9 cellular contexts compared by ENCODE assay signal in the genomic region with DNA sequence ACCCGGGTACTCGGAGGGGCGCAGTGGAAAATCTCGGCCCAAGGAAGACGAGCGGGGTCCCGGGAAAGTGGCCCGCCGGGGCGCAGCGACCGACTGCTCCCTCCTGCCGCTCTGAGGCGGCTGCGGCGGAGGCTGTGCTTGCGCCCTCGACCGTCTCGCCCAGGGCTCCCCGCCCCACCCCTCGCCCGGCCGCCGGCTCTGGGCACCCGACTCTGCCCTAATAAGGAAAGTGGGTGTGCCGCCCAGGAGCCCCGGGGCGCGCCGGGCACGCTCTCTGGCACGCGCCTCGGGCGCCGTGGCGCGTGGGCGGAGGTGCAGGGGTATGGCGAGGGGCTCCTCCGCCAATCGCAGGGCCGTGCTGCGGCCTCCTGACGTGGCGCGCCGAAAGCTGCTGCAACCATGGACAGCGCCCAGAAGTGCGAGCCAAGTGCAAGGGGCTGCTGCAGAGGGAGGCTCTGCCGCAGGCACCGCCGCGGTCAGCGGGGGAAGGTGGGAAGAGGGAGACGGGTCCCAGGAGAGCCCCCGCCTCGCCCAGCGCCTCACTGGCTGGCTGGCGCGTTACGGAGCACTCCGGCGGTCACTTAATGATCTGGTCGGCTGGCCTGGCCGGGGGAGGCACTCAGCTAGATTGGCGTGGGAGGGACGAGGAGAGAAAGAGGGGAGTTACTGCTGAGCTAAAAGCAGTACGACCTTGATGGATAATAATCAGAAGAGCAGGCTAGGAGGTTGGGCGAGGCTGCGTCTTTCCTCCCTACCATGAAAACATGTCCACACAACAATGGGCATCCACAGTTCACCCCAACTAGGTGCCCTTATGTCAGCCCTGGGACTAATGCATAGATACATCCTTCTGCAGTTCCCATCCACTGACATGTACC. TPM values are rescaled to one million over a fixed set of nuclear protein-coding genes. Genes with fewer than 3 reads are reported as not detected.
DNase-seq lines count a peak whose midpoint lies in the region; ATAC-seq, FAIRE-seq and TF ChIP-seq lines count a peak whose summit lies in the region.
"Had no signal": no experiment of that assay in that cellular context is flagged by ENCODE, and none has a peak within 500 bp of the region (broad histone marks: within the 10 kb centered on the region; RNA-seq: fewer than 3 reads in every experiment).

PRUNE2 (minus strand) TSS at position 131 of the 878 bp plus-strand sequence. CDS start 151 bp downstream, outside the sequence.

- TF ChIP-seq CTCF in activated CD8-positive, alpha-beta T cell treated with anti-CD3 and anti-CD28 coated beads for 36 hours (IDR thresholded peaks at IDR 0.05), result no peak
- peak; percentile 4 for TF ChIP-seq CTCF in neural progenitor cell (IDR thresholded peaks at IDR 0.05)

- H3K27me3 ChIP-seq in neural progenitor cell, result peaks cover 64% of the 10 kb centered on the region

- H4K20me1 ChIP-seq in neural progenitor cell (ENCODE audit: low read depth), result peaks cover 16% of the 10 kb centered on the region

- H3K36me3 ChIP-seq in neural progenitor cell, result no peaks in the 10 kb centered on the region

- no peak for FAIRE-seq in frontal cortex (lab: Jason Lieb, UNC)

- H3K4me3 ChIP-seq in neural progenitor cell, result peak within 1 kb of the TSS; percentile 61

- no peak within 1 kb of the TSS for H3K27ac ChIP-seq in neural progenitor cell

- H3K27ac Mint-ChIP-seq in activated CD8-positive, alpha-beta T cell treated with anti-CD3 and anti-CD28 coated beads for 36 hours, result no peak within 1 kb of the TSS
- no peak within 1 kb of the TSS for H3K27ac Mint-ChIP-seq in neural progenitor cell
- H3K27ac Mint-ChIP-seq: activated naive CD8-positive, alpha-beta T cell had no signal

- peak within 1 kb of the TSS; percentile 83 for H2AFZ ChIP-seq in neural progenitor cell (replicated peaks)

- no peaks in the 10 kb centered on the region for H3K9me3 ChIP-seq in neural progenitor cell (ENCODE audit: low read depth)

- no peaks in the 10 kb centered on the region for H3K36me3 Mint-ChIP-seq in activated CD8-positive, alpha-beta T cell treated with anti-CD3 and anti-CD28 coated beads for 36 hours (ENCODE audit: low read depth)
- H3K36me3 Mint-ChIP-seq in neural progenitor cell, result no peaks in the 10 kb centered on the region
- H3K36me3 Mint-ChIP-seq: activated naive CD8-positive, alpha-beta T cell had no signal

- peaks cover 48% of the 10 kb centered on the region for H3K27me3 Mint-ChIP-seq in activated CD8-positive, alpha-beta T cell treated with anti-CD3 and anti-CD28 coated beads for 36 hours
- peaks cover 28% of the 10 kb centered on the region for H3K27me3 Mint-ChIP-seq in neural progenitor cell (ENCODE audit: insufficient read depth, low read depth)

- DNase-seq in activated T-cell treated with anti-CD3 and anti-CD28 coated beads for 48 hours (ENCODE audit: low read depth) (peak; percentile 31), NCI-H1417 (lab: John Stamatoyannopoulos, UW) (peak; percentile 57 to 98 (median 97)), frontal cortex (ENCODE audit: low spot score in 2 of 2) (peak; percentile 65 to 70), neural progenitor cell (ENCODE audit: low spot score) (peak; percentile 92), OCI-M2 (lab: John Stamatoyannopoulos, UW; ENCODE audit: unreplicated experiment) (no peak), NCI-H524 treated with DMSO at 0.1 percent for 48 hours (lab: John Stamatoyannopoulos, UW) (no peak)
- no peak for DNase-seq in activated T-cell treated with anti-CD3 and anti-CD28 coated beads, Interleukin-2, amount 50 U/mL, for 1 hour
- DNase-seq in activated CD8-positive, alpha-beta T cell treated with anti-CD3 and anti-CD28 coated beads for 36 hours, result peak; percentile 56

- POLR2A ChIA-PET in activated CD8-positive, alpha-beta T cell treated with anti-CD3 and anti-CD28 coated beads for 36 hours (lab: Charles Lee), result no interaction called here

- no peaks in the 10 kb centered on the region for H3K9me3 Mint-ChIP-seq in activated CD8-positive, alpha-beta T cell treated with anti-CD3 and anti-CD28 coated beads for 36 hours
- no peaks in the 10 kb centered on the region for H3K9me3 Mint-ChIP-seq in neural progenitor cell

- intact Hi-C loops in activated CD8-positive, alpha-beta T cell treated with anti-CD3 and anti-CD28 coated beads for 36 hours (cut with micrococcal nuclease), result no loop called here

- CTCF ChIA-PET in activated CD8-positive, alpha-beta T cell treated with anti-CD3 and anti-CD28 coated beads for 36 hours (lab: Charles Lee), result no interaction called here

- peaks cover 15% of the 10 kb centered on the region for H3F3A ChIP-seq in neural progenitor cell (ENCODE audit: low read depth)

- H3K4me1 Mint-ChIP-seq in activated CD8-positive, alpha-beta T cell treated with anti-CD3 and anti-CD28 coated beads for 36 hours (ENCODE audit: low read depth), result no peaks in the 10 kb centered on the region
- H3K4me1 Mint-ChIP-seq in neural progenitor cell, result peaks cover 17% of the 10 kb centered on the region

- H3K9ac ChIP-seq in neural progenitor cell, result no peak within 1 kb of the TSS

- H3K79me2 ChIP-seq in neural progenitor cell (ENCODE audit: low read depth), result no peaks in the 10 kb centered on the region

- H3K4me1 ChIP-seq in neural progenitor cell, result peaks cover 8% of the 10 kb centered on the region

- H3K4me3 Mint-ChIP-seq in activated CD8-positive, alpha-beta T cell treated with anti-CD3 and anti-CD28 coated beads for 36 hours, result no peak within 1 kb of the TSS
- H3K4me3 Mint-ChIP-seq in neural progenitor cell, result peak within 1 kb of the TSS; percentile 89
- H3K4me3 Mint-ChIP-seq: activated naive CD8-positive, alpha-beta T cell had no signal

- peak within 1 kb of the TSS; percentile 98 for H3K4me2 ChIP-seq in neural progenitor cell

- ATAC-seq in activated CD8-positive, alpha-beta T cell treated with anti-CD3 and anti-CD28 coated beads for 36 hours, result peak; percentile 76

RNA-seq across cellular contexts. Expression of gene PRUNE2, which starts in this region (rescaled TPM):
- under 1 TPM; 0.38 to 0.72 TPM for total RNA-seq in activated CD8-positive, alpha-beta T cell treated with anti-CD3 and anti-CD28 coated beads for 36 hours
- total RNA-seq in frontal cortex, result 10.2 TPM
- total RNA-seq in neural progenitor cell (ENCODE audit: low replicate concordance), result 18.4 and 28.2 TPM in 2 replicates

Comparison
In these comparisons a context has a peak if more than half of its experiments do, and no peak if none do; other contexts are left out.
1. DNase-seq: peak in activated T-cell treated with anti-CD3 and anti-CD28 coated beads for 48 hours (single experiment), NCI-H1417 (3 of 3), frontal cortex (2 of 2) and neural progenitor cell (single experiment); none in activated T-cell treated with anti-CD3 and anti-CD28 coated beads, Interleukin-2, amount 50 U/mL, for 1 hour (single experiment), OCI-M2 (single experiment) and NCI-H524 treated with DMSO at 0.1 percent for 48 hours (single experiment).
2. Peak in DNase-seq and ATAC-seq in activated CD8-positive, alpha-beta T cell treated with anti-CD3 and anti-CD28 coated beads for 36 hours; RNA of the gene not detected or under 1 TPM.